ENCODE assay signal across 8 cellular contexts in genomic region chr10:112721080-112721698, GRCh38.
DNase-seq lines count a peak whose midpoint lies in the region; ATAC-seq and TF ChIP-seq lines count a peak whose summit lies in the region.

No MANE protein-coding gene starts in this region.

- TF ChIP-seq CTCF in AG04449 (IDR thresholded peaks at IDR 0.05; ENCODE audit: insufficient read depth, low read length, missing control alignments) (peak; percentile 63), HL-60 (IDR thresholded peaks at IDR 0.05; ENCODE audit: insufficient read depth, low read length) (peak; percentile 47), WI38 (IDR thresholded peaks at IDR 0.05; ENCODE audit: low read depth, low read length) (peak; percentile 9; the same call in 1 of the 2 replicates), right atrium auricular region (IDR thresholded peaks at IDR 0.05) (peak; percentile 44 to 70), suprapubic skin (IDR thresholded peaks at IDR 0.05) (peak; percentile 36 to 52)

- ATAC-seq in GM18498 (IDR thresholded peaks at IDR 0.05; ENCODE audit: unreplicated experiment) = peak; percentile 86

- 61% methylated on average over 5 of the region's 5 CpGs for WGBS in suprapubic skin

- no peaks in the 10 kb centered on the region for H3K36me3 ChIP-seq in right atrium auricular region
- no peaks in the 10 kb centered on the region for H3K36me3 ChIP-seq in suprapubic skin

- H3K4me1 ChIP-seq in right atrium auricular region (no peaks in the 10 kb centered on the region), suprapubic skin (no peaks in the 10 kb centered on the region)

- TF ChIP-seq EP300 in suprapubic skin (IDR thresholded peaks at IDR 0.05) = no peak

- H3K9me3 ChIP-seq in right atrium auricular region = no peaks in the 10 kb centered on the region
- H3K9me3 ChIP-seq in suprapubic skin = no peaks in the 10 kb centered on the region

- H3K4me3 ChIP-seq in AG04449 (ENCODE audit: low read depth, low read length) (no peak overlapping the region), HL-60 (replicated peaks; ENCODE audit: insufficient read depth, low read length) (no peak overlapping the region), WI38 (ENCODE audit: low read depth, low read length) (no peak overlapping the region), right atrium auricular region (no peak overlapping the region), suprapubic skin (no peak overlapping the region)

- TF ChIP-seq POLR2A in suprapubic skin (IDR thresholded peaks at IDR 0.05) = no peak

- POLR2A ChIA-PET in AG04449 (lab: Yijun Ruan, JAX) = no interaction called here

- CTCF ChIA-PET in AG04449 (lab: Yijun Ruan, JAX) = interaction anchor here (0.6 to 2.7 kb wide), 32 partner anchors 8 to 719 kb away, joined by 3 to 16 read pairs (median 4); no protein-coding TSS in a partner anchor

- DNase-seq in AG04449 (ENCODE audit: low read depth, low spot score) (no peak), HL-60 (ENCODE audit: low read depth in 1 of 2, low spot score in 1 of 2) (peak in 1 of 2 experiments; percentile 28), right atrium auricular region (ENCODE audit: low spot score) (no peak), suprapubic skin (ENCODE audit: low spot score in 2 of 2) (no peak), NCI-H524 treated with DMSO at 0.1 percent for 48 hours (lab: John Stamatoyannopoulos, UW) (no peak)
- DNase-seq in activated naive CD4-positive, alpha-beta T cell treated with anti-CD3 and anti-CD28 coated beads, Interleukin-2, amount 50 U/mL, for 16 hours = no peak

- no peak overlapping the region for H3K27ac ChIP-seq in HL-60 (replicated peaks)
- H3K27ac ChIP-seq in right atrium auricular region = no peak overlapping the region
- no peak overlapping the region for H3K27ac ChIP-seq in suprapubic skin

- H3K27me3 ChIP-seq in HL-60 (ENCODE audit: insufficient read depth, poor library complexity, severe bottlenecking) (no peaks in the 10 kb centered on the region), right atrium auricular region (no peaks in the 10 kb centered on the region), suprapubic skin (no peaks in the 10 kb centered on the region)

Comparison
In these comparisons a context has a peak if more than half of its experiments do, and no peak if none do; other contexts are left out.
1. CTCF ChIP-seq: peak in every context shown above with its lines; median percentile 63 in AG04449; 57 in right atrium auricular region; 47 in HL-60; 44 in suprapubic skin; 9 in WI38.